1 cellular context compared by ENCODE assay signal in genomic region chr19:53103903-53104203, GRCh38.
TF ChIP-seq lines count a peak whose summit lies in the region.

No MANE protein-coding gene starts in this region.

TF ChIP-seq in GM23338, 12 proteins besides CTCF, POLR2A, EP300 and RAD21 (continued from another document):
- TF ChIP-seq ZNF331 (CRISPR knock-in tag; IDR thresholded peaks at IDR 0.05; ENCODE audit: low read depth), result no peak
- no peak for TF ChIP-seq REST (IDR thresholded peaks at IDR 0.05; ENCODE audit: unreplicated experiment)
- TF ChIP-seq CREB1 (CRISPR knock-in tag; IDR thresholded peaks at IDR 0.05; ENCODE audit: low read depth), result no peak
